Comparison of ENCODE assay signal across 32 cellular contexts in the genomic region with DNA sequence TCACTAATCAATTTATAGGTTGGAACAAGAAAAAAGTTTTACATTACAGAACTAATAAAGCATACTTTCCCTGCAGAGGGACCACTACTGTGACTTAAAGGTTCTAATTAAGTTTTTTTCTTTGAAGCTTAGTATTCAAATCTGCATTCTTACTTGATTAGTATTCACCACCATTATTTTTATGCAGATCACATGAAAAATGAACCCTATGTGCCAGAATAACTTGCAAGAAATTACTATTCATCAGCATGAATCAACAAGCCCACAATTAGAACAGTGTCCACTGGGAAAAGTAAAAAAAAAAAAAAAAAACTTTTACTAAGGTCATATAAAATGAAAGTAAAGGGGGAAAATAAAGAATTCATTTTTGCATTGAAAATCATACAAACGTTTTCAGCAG.
"Had no signal": no experiment of that assay in that cellular context is flagged by ENCODE, and none has a peak within 500 bp of the region (broad histone marks: within the 10 kb centered on the region; RNA-seq: fewer than 3 reads in every experiment).

No MANE protein-coding gene starts in this region.

- H3K4me1 ChIP-seq: body of pancreas had no signal

- H3K27me3 ChIP-seq: body of pancreas, SJSA1 had no signal

- H3K27ac ChIP-seq: body of pancreas, SJSA1 had no signal

- ATAC-seq: activated naive CD8-positive, alpha-beta T cell treated with anti-CD3 and anti-CD28 coated beads, Interleukin-2, amount 50 U/mL, for 24 hours; body of pancreas; K562; Panc1; T-helper 17 cell had no signal

- H3K4me3 ChIP-seq: body of pancreas, K562, SJSA1 had no signal

- H3K9me3 ChIP-seq: SK-N-SH had no signal

- H3K27me3 Mint-ChIP-seq: activated B cell treated with CpG ODN at 0.5 μM for 24 hours; activated CD4-positive, alpha-beta memory T cell treated with anti-CD3 and anti-CD28 coated beads for 36 hours; activated naive CD4-positive, alpha-beta T cell treated with anti-CD3 and anti-CD28 coated beads, Interleukin-2, amount 10 ng/mL, durations not matched to agents 7 days and 5 days; activated naive CD8-positive, alpha-beta T cell; activated naive CD8-positive, alpha-beta T cell treated with anti-CD3 and anti-CD28 coated beads, Interleukin-2, amount 50 U/mL, for 24 hours; T-helper 17 cell had no signal

- H3K4me3 Mint-ChIP-seq: activated B cell treated with CpG ODN at 0.5 μM for 24 hours; activated CD4-positive, alpha-beta memory T cell treated with anti-CD3 and anti-CD28 coated beads for 36 hours; activated naive CD4-positive, alpha-beta T cell treated with anti-CD3 and anti-CD28 coated beads, Interleukin-2, amount 10 ng/mL, durations not matched to agents 7 days and 5 days; activated naive CD8-positive, alpha-beta T cell; activated naive CD8-positive, alpha-beta T cell treated with anti-CD3 and anti-CD28 coated beads, Interleukin-2, amount 50 U/mL, for 24 hours; T-helper 17 cell had no signal

- FAIRE-seq: bronchial epithelial cell, K562 had no signal

- H3K4me1 Mint-ChIP-seq: activated naive CD4-positive, alpha-beta T cell treated with anti-CD3 and anti-CD28 coated beads, Interleukin-2, amount 10 ng/mL, durations not matched to agents 7 days and 5 days; T-helper 17 cell had no signal

- H3K27ac Mint-ChIP-seq: activated B cell treated with CpG ODN at 0.5 μM for 24 hours; activated CD4-positive, alpha-beta memory T cell treated with anti-CD3 and anti-CD28 coated beads for 36 hours; activated naive CD4-positive, alpha-beta T cell treated with anti-CD3 and anti-CD28 coated beads, Interleukin-2, amount 10 ng/mL, durations not matched to agents 7 days and 5 days; activated naive CD8-positive, alpha-beta T cell; activated naive CD8-positive, alpha-beta T cell treated with anti-CD3 and anti-CD28 coated beads, Interleukin-2, amount 50 U/mL, for 24 hours; T-helper 17 cell had no signal

- H3K9ac ChIP-seq: SK-N-SH had no signal

- DNase-seq: activated B cell treated with CpG ODN at 0.5 μM for 24 hours; activated CD4-positive, alpha-beta memory T cell treated with anti-CD3 and anti-CD28 coated beads for 36 hours; activated CD4-positive, alpha-beta T cell treated with anti-CD3 and anti-CD28 coated beads for 4 hours; activated CD4-positive, alpha-beta T cell treated with anti-CD3 and anti-CD28 coated beads, Interleukin-2, amount 50 U/mL, for 1 hour; activated CD4-positive, CD25-positive, alpha-beta regulatory T cell treated with anti-CD3 and anti-CD28 coated beads, Interleukin-2, amount 50 U/mL, for 72 hours; activated CD8-positive, alpha-beta memory T cell treated with anti-CD3 and anti-CD28 coated beads, Interleukin-2, amount 50 U/mL, for 4 hours; activated effector memory CD4-positive, alpha-beta T cell treated with Interleukin-2 at 50 U/mL for 16 hours; activated naive CD4-positive, alpha-beta T cell treated with anti-CD3 and anti-CD28 coated beads, Interleukin-2, amount 10 ng/mL, durations not matched to agents 7 days and 5 days; activated naive CD8-positive, alpha-beta T cell treated with anti-CD3 and anti-CD28 coated beads, Interleukin-2, amount 50 U/mL, for 24 hours; activated T-cell treated with anti-CD3 and anti-CD28 coated beads for 4 hours; activated T-cell treated with anti-CD3 and anti-CD28 coated beads, Interleukin-2, amount 50 U/mL, for 48 hours; amniotic stem cell; aorta; body of pancreas; caudate nucleus; NCI-H1105; NCI-H1417 treated with DMSO at 0.1 percent for 48 hours; NCI-H187 treated with DMSO at 0.1 percent for 48 hours; NCI-H2081; NCI-H2171 treated with DMSO at 0.1 percent for 48 hours; NCI-H226; NCI-H446 treated with DMSO at 0.1 percent for 48 hours; NCI-H524; SHP77 treated with DMSO at 0.1 percent for 48 hours; SK-N-SH; T-helper 17 cell; T-helper 9 cell had no signal
